ENCODE assay signal across 20 cellular contexts in genomic region chr16:4262303-4262835, GRCh38. TPM values are rescaled to one million over a fixed set of nuclear protein-coding genes. Genes with fewer than 3 reads are reported as not detected.
"Had no signal": no experiment of that assay in that cellular context is flagged by ENCODE, and none has a peak within 500 bp of the region (broad histone marks: within the 10 kb centered on the region; RNA-seq: fewer than 3 reads in every experiment).

No MANE protein-coding gene starts in this region.

- H3K4me1 Mint-ChIP-seq: activated T-helper 17 cell treated with anti-CD3 and anti-CD28 coated beads, Interleukin-2, amount 50 U/mL, for 72 hours had no signal

- DNase-seq: activated CD8-positive, alpha-beta memory T cell treated with anti-CD3 and anti-CD28 coated beads, Interleukin-2, amount 10 ng/mL, durations not matched to agents 7 days and 5 days; activated gamma-delta T cell; KG1; NCI-H1048; NCI-H187 treated with DMSO at 0.1 percent for 48 hours; NCI-H2081 treated with DMSO at 0.1 percent for 48 hours; NCI-H446 treated with DMSO at 0.1 percent for 48 hours had no signal

- H3K9me3 Mint-ChIP-seq: activated naive CD4-positive, alpha-beta T cell treated with anti-CD3 and anti-CD28 coated beads for 36 hours; activated T-helper 17 cell treated with anti-CD3 and anti-CD28 coated beads, Interleukin-2, amount 50 U/mL, for 72 hours; brain; central memory CD8-positive, alpha-beta T cell; T-helper 1 cell treated with Interleukin-12 subunit alpha and Interleukin-12 subunit beta and Interleukin-4 antibody, amounts not matched to agents 30 μg/mL and 1 μg/mL, for 36 hours had no signal

- H3K27ac Mint-ChIP-seq: activated naive CD4-positive, alpha-beta T cell treated with anti-CD3 and anti-CD28 coated beads for 36 hours; activated naive CD8-positive, alpha-beta T cell; activated T-helper 17 cell treated with anti-CD3 and anti-CD28 coated beads, Interleukin-2, amount 50 U/mL, for 72 hours; T-helper 1 cell treated with Interleukin-12 subunit alpha and Interleukin-12 subunit beta and Interleukin-4 antibody, amounts not matched to agents 30 μg/mL and 1 μg/mL, for 36 hours had no signal

- H3K4me3 Mint-ChIP-seq: activated CD8-positive, alpha-beta memory T cell treated with anti-CD3 and anti-CD28 coated beads, Interleukin-2, amount 10 ng/mL, durations not matched to agents 7 days and 5 days; activated naive CD4-positive, alpha-beta T cell treated with anti-CD3 and anti-CD28 coated beads for 36 hours; activated naive CD8-positive, alpha-beta T cell; activated T-helper 17 cell treated with anti-CD3 and anti-CD28 coated beads, Interleukin-2, amount 50 U/mL, for 72 hours; brain; central memory CD8-positive, alpha-beta T cell; T-helper 1 cell treated with Interleukin-12 subunit alpha and Interleukin-12 subunit beta and Interleukin-4 antibody, amounts not matched to agents 30 μg/mL and 1 μg/mL, for 36 hours had no signal

- ATAC-seq: Right ventricle myocardium inferior had no signal

- H3K4me3 ChIP-seq: SJCRH30 had no signal

- H3K27me3 Mint-ChIP-seq: activated CD8-positive, alpha-beta memory T cell treated with anti-CD3 and anti-CD28 coated beads, Interleukin-2, amount 10 ng/mL, durations not matched to agents 7 days and 5 days; activated naive CD8-positive, alpha-beta T cell; activated T-helper 17 cell treated with anti-CD3 and anti-CD28 coated beads, Interleukin-2, amount 50 U/mL, for 72 hours; central memory CD8-positive, alpha-beta T cell had no signal

- H3K27me3 ChIP-seq: SJCRH30 had no signal

RNA-seq across cellular contexts. Expression of gene SRL, which starts 20.5 kb away (rescaled TPM):
- total RNA-seq: activated CD8-positive, alpha-beta memory T cell treated with anti-CD3 and anti-CD28 coated beads, Interleukin-2, amount 10 ng/mL, durations not matched to agents 7 days and 5 days; activated naive CD4-positive, alpha-beta T cell treated with anti-CD3 and anti-CD28 coated beads for 36 hours; activated T-helper 17 cell treated with anti-CD3 and anti-CD28 coated beads, Interleukin-2, amount 50 U/mL, for 72 hours; astrocyte; LHCN-M2; M059J; OCI-LY7; RPMI7951 had no signal
